Comparison of ENCODE assay signal across 1 cellular context in genomic region chr5:139396691-139397090, GRCh38.
TF ChIP-seq lines count a peak whose summit lies in the region.

No MANE protein-coding gene starts in this region.

TF ChIP-seq in GM12878, 131 proteins besides CTCF, POLR2A, EP300 and RAD21:
- 0 out of 2 replicates have a peak, but pooled peaks have one; percentile 34 for TF ChIP-seq YY1 (IDR thresholded peaks at IDR 0.05; ENCODE audit: low read depth, low read length)
- TF ChIP-seq PAX5 (IDR thresholded peaks at IDR 0.05; ENCODE audit: borderline replicate concordance, low read depth, low read length): no peak
